23 cellular contexts compared by ENCODE assay signal in the genomic region with DNA sequence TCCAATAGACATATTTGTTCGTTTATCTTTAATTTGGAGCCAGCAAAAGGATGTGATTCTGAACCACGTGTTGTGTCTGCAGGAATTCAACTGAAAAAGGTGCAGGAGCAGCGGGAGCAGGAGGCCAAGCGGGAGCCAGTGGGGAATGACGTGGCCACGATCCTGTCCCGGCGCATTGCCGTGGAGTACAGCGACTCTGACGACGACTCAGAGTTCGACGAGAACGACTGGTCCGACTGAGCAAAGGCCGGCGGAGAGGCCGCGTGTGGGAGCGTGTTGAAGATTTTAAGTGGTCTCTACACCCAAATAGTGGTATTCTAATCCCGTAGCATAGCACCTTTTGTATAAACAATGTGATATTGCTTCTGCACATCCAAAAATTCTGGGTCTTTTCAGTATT.
"Had no signal": no experiment of that assay in that cellular context is flagged by ENCODE, and none has a peak within 500 bp of the region (broad histone marks: within the 10 kb centered on the region; RNA-seq: fewer than 3 reads in every experiment).

No MANE protein-coding gene starts in this region.

- H3K4me1 ChIP-seq: colonic mucosa, esophagus squamous epithelium, foreskin keratinocyte, gastrocnemius medialis, gastroesophageal sphincter, heart left ventricle, heart right ventricle had no signal

- H3K27me3 ChIP-seq: colonic mucosa, dorsolateral prefrontal cortex, esophagus squamous epithelium, foreskin keratinocyte, gastrocnemius medialis, gastroesophageal sphincter, heart left ventricle, heart right ventricle had no signal

- ATAC-seq: effector memory CD8-positive, alpha-beta T cell; esophagus mucosa; foreskin keratinocyte; gastrocnemius medialis; gastroesophageal sphincter; heart left ventricle; heart right ventricle had no signal

- H3K9me3 ChIP-seq: colonic mucosa, gastrocnemius medialis had no signal

- H3K27ac Mint-ChIP-seq: dendritic cell treated with granulocyte-macrophage colony-stimulating factor and Interleukin-4, amounts not matched to agents 40 ng/mL and 50 ng/mL, for 4 days; effector memory CD8-positive, alpha-beta T cell; endodermal cell had no signal

- H3K36me3 ChIP-seq: colonic mucosa had no signal

- H3K9me3 Mint-ChIP-seq: endodermal cell had no signal

- H3K27ac ChIP-seq: colonic mucosa, coronary artery, dorsolateral prefrontal cortex, epithelial cell of prostate, esophagus squamous epithelium, foreskin keratinocyte, gastrocnemius medialis, gastroesophageal sphincter, heart left ventricle, heart right ventricle had no signal

- H3K27me3 Mint-ChIP-seq: dendritic cell treated with granulocyte-macrophage colony-stimulating factor and Interleukin-4, amounts not matched to agents 40 ng/mL and 50 ng/mL, for 4 days had no signal

- H3K4me3 Mint-ChIP-seq: dendritic cell treated with granulocyte-macrophage colony-stimulating factor and Interleukin-4, amounts not matched to agents 40 ng/mL and 50 ng/mL, for 4 days; effector memory CD8-positive, alpha-beta T cell; endodermal cell had no signal

- DNase-seq: colonic mucosa; cortex of kidney; dermis blood vessel endothelial cell; dorsolateral prefrontal cortex; effector CD4-positive, alpha-beta T cell; effector CD8-positive, alpha-beta T cell; effector memory CD4-positive, alpha-beta T cell; effector memory CD8-positive, alpha-beta T cell; endodermal cell; erythroblast; esophagus squamous epithelium; foreskin fibroblast; foreskin keratinocyte; foreskin melanocyte; gastrocnemius medialis; head of caudate nucleus; heart left ventricle; heart right ventricle had no signal

- H3K4me3 ChIP-seq: colonic mucosa, coronary artery, dorsolateral prefrontal cortex, esophagus squamous epithelium, gastrocnemius medialis, gastroesophageal sphincter, heart left ventricle, heart right ventricle had no signal
